Comparison of ENCODE assay signal across 19 cellular contexts in genomic region chr4:174686826-174687225, GRCh38.
DNase-seq lines count a peak whose midpoint lies in the region; ATAC-seq and TF ChIP-seq lines count a peak whose summit lies in the region.
"Had no signal": no experiment of that assay in that cellular context is flagged by ENCODE, and none has a peak within 500 bp of the region (broad histone marks: within the 10 kb centered on the region; RNA-seq: fewer than 3 reads in every experiment).

No MANE protein-coding gene starts in this region.

- H4K20me1 ChIP-seq in osteoblast (ENCODE audit: insufficient read depth, low read length), result no peaks in the 10 kb centered on the region
- H4K20me1 ChIP-seq: BLaER1 treated with 17β-estradiol and CSF1 and Interleukin-3, amounts not matched to agents 10 nM and 100 nM had no signal

- H3K36me3 ChIP-seq in adipocyte (ENCODE audit: control insufficient read depth, insufficient read depth, low read length, severe bottlenecking) (no peaks in the 10 kb centered on the region), osteoblast (ENCODE audit: insufficient read depth, low read length) (no peaks in the 10 kb centered on the region), upper lobe of left lung (no peaks in the 10 kb centered on the region)
- H3K36me3 ChIP-seq: BLaER1 treated with 17β-estradiol and CSF1 and Interleukin-3, amounts not matched to agents 10 nM and 100 nM had no signal

- H3K4me2 ChIP-seq in osteoblast (ENCODE audit: insufficient read depth, low read length), result no peak overlapping the region
- H3K4me2 ChIP-seq: A549; BLaER1 treated with 17β-estradiol and CSF1 and Interleukin-3, amounts not matched to agents 10 nM and 100 nM had no signal

- H3K4me1 ChIP-seq in adipocyte (ENCODE audit: control insufficient read depth, insufficient read depth, low read length), result peaks cover 4% of the 10 kb centered on the region
- H3K4me1 ChIP-seq in osteoblast (ENCODE audit: insufficient read depth, low read length), result no peaks in the 10 kb centered on the region
- no peaks in the 10 kb centered on the region for H3K4me1 ChIP-seq in upper lobe of left lung
- H3K4me1 ChIP-seq: BLaER1 treated with 17β-estradiol and CSF1 and Interleukin-3, amounts not matched to agents 10 nM and 100 nM had no signal

- no peak overlapping the region for H3K9ac ChIP-seq in adipocyte (ENCODE audit: low read length)
- H3K9ac ChIP-seq: BLaER1 treated with 17β-estradiol and CSF1 and Interleukin-3, amounts not matched to agents 10 nM and 100 nM had no signal

- ATAC-seq in upper lobe of left lung (ENCODE audit: low FRiP score in 2 of 2) (no peak), HG03039 (IDR thresholded peaks at IDR 0.05; ENCODE audit: unreplicated experiment) (no peak), HG02588 (IDR thresholded peaks at IDR 0.05; ENCODE audit: unreplicated experiment) (no peak)
- ATAC-seq: A549; CD8-positive, alpha-beta T cell had no signal

- TF ChIP-seq CTCF in osteoblast (IDR thresholded peaks at IDR 0.05; ENCODE audit: extremely low read depth, low read depth, low read length), result no peak
- TF ChIP-seq CTCF in upper lobe of left lung (IDR thresholded peaks at IDR 0.05), result no peak

- DNase-seq in adipocyte (ENCODE audit: low read depth) (peak; percentile 35), brain pericyte (ENCODE audit: low read depth, low spot score) (peak; percentile 73), fibroblast of gingiva (ENCODE audit: low read depth) (peak; percentile 9), osteoblast (ENCODE audit: insufficient read length, low spot score, missing footprints) (peak; percentile 6), upper lobe of left lung (no peak), NCI-H2107 treated with DMSO at 0.1 percent for 48 hours (lab: John Stamatoyannopoulos, UW; ENCODE audit: unreplicated experiment) (no peak)
- DNase-seq: AML-193; Caco-2; Calu3; CD4-positive, alpha-beta T cell; CD8-positive, alpha-beta T cell; DMS79 treated with DMSO at 0.1 percent for 48 hours; GF-D8 had no signal

- H3K9me3 ChIP-seq in adipocyte (ENCODE audit: control insufficient read depth, low read length) (peaks cover 25% of the 10 kb centered on the region), osteoblast (ENCODE audit: low read depth, low read length) (peaks cover 2% of the 10 kb centered on the region), upper lobe of left lung (peaks cover 0 to 11% (median 4%) of the 10 kb centered on the region in 4 donors)

- TF ChIP-seq POLR2A in upper lobe of left lung (IDR thresholded peaks at IDR 0.05), result no peak

- no peak for TF ChIP-seq EP300 in upper lobe of left lung (IDR thresholded peaks at IDR 0.05)

- H2AFZ ChIP-seq in osteoblast (ENCODE audit: low read length), result no peak overlapping the region

- H3K27me3 ChIP-seq in adipocyte (replicated peaks; ENCODE audit: control insufficient read depth, insufficient read depth, low read length), result no peaks in the 10 kb centered on the region
- no peaks in the 10 kb centered on the region for H3K27me3 ChIP-seq in osteoblast (ENCODE audit: insufficient read depth, low read length)
- H3K27me3 ChIP-seq in upper lobe of left lung, result no peaks in the 10 kb centered on the region
- H3K27me3 ChIP-seq: BLaER1 treated with 17β-estradiol and CSF1 and Interleukin-3, amounts not matched to agents 10 nM and 100 nM had no signal

- no peak overlapping the region for H3K27ac ChIP-seq in osteoblast (ENCODE audit: low read depth, low read length)
- H3K27ac ChIP-seq in upper lobe of left lung, result no peak overlapping the region
- H3K27ac ChIP-seq: 22Rv1; A549; BLaER1 treated with 17β-estradiol and CSF1 and Interleukin-3, amounts not matched to agents 10 nM and 100 nM; C4-2B had no signal

- H3K79me2 ChIP-seq in osteoblast (ENCODE audit: insufficient read depth, low read length), result no peaks in the 10 kb centered on the region

- H3K4me3 ChIP-seq in adipocyte (ENCODE audit: low read length) (no peak overlapping the region), osteoblast (ENCODE audit: insufficient read depth, low read length) (no peak overlapping the region), upper lobe of left lung (no peak overlapping the region)
- H3K4me3 ChIP-seq: A549; BLaER1 treated with 17β-estradiol and CSF1 and Interleukin-3, amounts not matched to agents 10 nM and 100 nM had no signal

Comparison
In these comparisons a context has a peak if more than half of its experiments do, and no peak if none do; other contexts are left out.
1. DNase-seq: peak in adipocyte (single experiment), brain pericyte (single experiment), fibroblast of gingiva (single experiment) and osteoblast (single experiment); none in upper lobe of left lung (0 of 2) and NCI-H2107 treated with DMSO at 0.1 percent for 48 hours (single experiment).